ENCODE assay signal across 17 cellular contexts in the genomic region with DNA sequence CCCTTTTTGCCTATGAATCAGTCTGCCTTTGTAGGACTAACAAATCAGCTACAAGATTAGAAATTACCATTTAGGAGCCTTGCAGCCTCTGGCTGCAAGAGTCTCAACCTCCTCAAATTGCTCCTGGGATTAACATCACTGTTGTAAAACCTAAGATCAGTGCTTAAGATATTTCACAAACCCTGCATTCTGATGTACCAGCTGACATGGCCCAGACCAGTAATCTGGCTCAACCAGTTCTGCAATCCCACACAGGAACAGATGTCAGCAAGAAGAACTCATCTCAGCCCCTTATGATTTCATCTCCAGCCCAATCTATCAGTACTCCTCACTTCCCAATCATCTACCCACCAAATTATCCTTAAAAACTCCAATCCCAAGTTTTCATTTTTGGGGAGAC. TPM values are rescaled to one million over a fixed set of nuclear protein-coding genes. Genes with fewer than 3 reads are reported as not detected.
"Had no signal": no experiment of that assay in that cellular context is flagged by ENCODE, and none has a peak within 500 bp of the region (broad histone marks: within the 10 kb centered on the region; RNA-seq: fewer than 3 reads in every experiment).

No MANE protein-coding gene starts in this region.

- H3K4me3 ChIP-seq: left ventricle myocardium inferior, skin epidermis, tibial nerve had no signal

- H3K4me3 Mint-ChIP-seq: activated B cell treated with CpG ODN at 0.5 μM for 24 hours; activated CD4-positive, alpha-beta T cell treated with anti-CD3 and anti-CD28 coated beads, Interleukin-2, amount 10 ng/mL, durations not matched to agents 24 days and 14 days; activated naive CD8-positive, alpha-beta T cell treated with anti-CD3 and anti-CD28 coated beads, Interleukin-2, amount 10 ng/mL, durations not matched to agents 7 days and 5 days; nephron; T-helper 17 cell had no signal

- H3K27ac ChIP-seq: left ventricle myocardium inferior, skin epidermis, tibial nerve had no signal

- H3K27me3 Mint-ChIP-seq: activated CD4-positive, alpha-beta T cell treated with anti-CD3 and anti-CD28 coated beads, Interleukin-2, amount 10 ng/mL, durations not matched to agents 24 days and 14 days had no signal

- H3K36me3 Mint-ChIP-seq: activated naive CD8-positive, alpha-beta T cell treated with anti-CD3 and anti-CD28 coated beads, Interleukin-2, amount 10 ng/mL, durations not matched to agents 7 days and 5 days had no signal

- ATAC-seq: T-helper 17 cell had no signal

- H3K27ac Mint-ChIP-seq: activated B cell treated with CpG ODN at 0.5 μM for 24 hours; activated CD4-positive, alpha-beta T cell treated with anti-CD3 and anti-CD28 coated beads, Interleukin-2, amount 10 ng/mL, durations not matched to agents 24 days and 14 days; activated naive CD8-positive, alpha-beta T cell treated with anti-CD3 and anti-CD28 coated beads, Interleukin-2, amount 10 ng/mL, durations not matched to agents 7 days and 5 days; nephron; T-helper 17 cell had no signal

- H3K27me3 ChIP-seq: tibial nerve had no signal

- H3K9me3 ChIP-seq: left ventricle myocardium inferior, tibial nerve had no signal

- H3K4me1 ChIP-seq: left ventricle myocardium inferior, tibial nerve had no signal

- DNase-seq: activated B cell treated with CpG ODN at 0.5 μM for 24 hours; activated CD4-positive, alpha-beta T cell treated with anti-CD3 and anti-CD28 coated beads, Interleukin-2, amount 10 ng/mL, durations not matched to agents 24 days and 14 days; activated naive CD8-positive, alpha-beta T cell treated with anti-CD3 and anti-CD28 coated beads, Interleukin-2, amount 10 ng/mL, durations not matched to agents 7 days and 5 days; aorta; dermis blood vessel endothelial cell; hippocampal formation; left ventricle myocardium inferior; nucleus accumbens; posterior cingulate gyrus; stimulated activated CD4-positive, alpha-beta T cell treated with anti-CD3 and anti-CD28 coated beads, Interleukin-4, amount 100 ng/mL, for 4 hours; stimulated activated CD8-positive, alpha-beta memory T cell treated with anti-CD3 and anti-CD28 coated beads, Interleukin-4, amount 100 ng/mL, for 48 hours; stimulated activated naive CD4-positive, alpha-beta T cell treated with Interleukin-2 at 50 U/mL for 16 hours; substantia nigra; T-helper 17 cell had no signal

- H3K36me3 ChIP-seq: left ventricle myocardium inferior, tibial nerve had no signal

- H3K4me1 Mint-ChIP-seq: activated B cell treated with CpG ODN at 0.5 μM for 24 hours; activated CD4-positive, alpha-beta T cell treated with anti-CD3 and anti-CD28 coated beads, Interleukin-2, amount 10 ng/mL, durations not matched to agents 24 days and 14 days; activated naive CD8-positive, alpha-beta T cell treated with anti-CD3 and anti-CD28 coated beads, Interleukin-2, amount 10 ng/mL, durations not matched to agents 7 days and 5 days; nephron; T-helper 17 cell had no signal

- H3K9me3 Mint-ChIP-seq: activated CD4-positive, alpha-beta T cell treated with anti-CD3 and anti-CD28 coated beads, Interleukin-2, amount 10 ng/mL, durations not matched to agents 24 days and 14 days; activated naive CD8-positive, alpha-beta T cell treated with anti-CD3 and anti-CD28 coated beads, Interleukin-2, amount 10 ng/mL, durations not matched to agents 7 days and 5 days had no signal

RNA-seq across cellular contexts. Expression of a gene that starts 32.5 kb away (rescaled TPM):
- total RNA-seq: activated B cell treated with CpG ODN at 0.5 μM for 24 hours; activated CD4-positive, alpha-beta T cell treated with anti-CD3 and anti-CD28 coated beads, Interleukin-2, amount 10 ng/mL, durations not matched to agents 24 days and 14 days; activated naive CD8-positive, alpha-beta T cell treated with anti-CD3 and anti-CD28 coated beads, Interleukin-2, amount 10 ng/mL, durations not matched to agents 7 days and 5 days; T-helper 17 cell had no signal
